8 cellular contexts compared by ENCODE assay signal in the genomic region with DNA sequence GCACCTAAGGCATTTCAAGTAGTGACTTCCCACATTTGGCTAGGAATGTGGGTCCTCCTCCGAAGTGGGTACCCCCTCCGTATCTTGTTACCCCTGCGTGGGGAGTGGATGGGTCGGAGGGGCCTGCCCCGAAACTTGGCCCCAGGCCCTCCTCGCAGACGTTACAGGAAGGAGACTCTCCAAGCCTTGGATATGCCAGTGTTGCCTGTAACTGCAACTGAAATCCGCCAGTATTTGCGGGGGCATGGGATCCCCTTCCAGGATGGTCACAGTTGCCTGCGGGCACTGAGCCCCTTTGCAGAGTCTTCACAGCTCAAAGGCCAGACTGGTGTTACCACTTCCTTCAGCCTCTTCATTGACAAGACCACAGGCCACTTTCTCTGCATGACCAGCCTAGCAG. TPM values are rescaled to one million over a fixed set of nuclear protein-coding genes. Genes with fewer than 3 reads are reported as not detected.
DNase-seq lines count a peak whose midpoint lies in the region; ATAC-seq and TF ChIP-seq lines count a peak whose summit lies in the region.

No MANE protein-coding gene starts in this region.

- H3K4me3 ChIP-seq in BE2C (ENCODE audit: low read depth, low read length) (peak overlapping the region; percentile 86), Karpas-422 (ENCODE audit: low read length) (peak overlapping the region; percentile 94), coronary artery (peak overlapping the region; percentile 98)

- peaks cover 46% of the 10 kb centered on the region for H3K79me2 ChIP-seq in Karpas-422 (ENCODE audit: low read length)

- H3K27ac ChIP-seq in Karpas-422 (ENCODE audit: low read length) (peak overlapping the region; percentile 46; the same call in 1 of the 2 replicates), coronary artery (no peak overlapping the region)

- H3K4me1 Mint-ChIP-seq in natural killer cell: peaks cover 10 to 26% of the 10 kb centered on the region in 2 donors

- H3K9ac ChIP-seq in Karpas-422 (ENCODE audit: low read length): peak overlapping the region; percentile 85

- DNase-seq in BE2C (no peak), Karpas-422 (no peak), coronary artery (ENCODE audit: low spot score) (no peak), natural killer cell (no peak), NCI-H82 (lab: John Stamatoyannopoulos, UW) (no peak), COLO829 (ENCODE audit: low spot score) (no peak), NOMO-1 (lab: John Stamatoyannopoulos, UW; ENCODE audit: unreplicated experiment in 2 of 2) (no peak)

- H2AFZ ChIP-seq in Karpas-422 (ENCODE audit: low read length): no peak overlapping the region

- H3K4me1 ChIP-seq in BE2C: 0 out of 2 replicates have a peak, but pooled peaks cover 3% of the 10 kb centered on the region
- H3K4me1 ChIP-seq in Karpas-422 (ENCODE audit: low read length): peaks cover 32% of the 10 kb centered on the region

- H3K9me2 ChIP-seq in Karpas-422 (replicated peaks; ENCODE audit: insufficient read depth, low read length): no peaks in the 10 kb centered on the region

- H3K4me3 Mint-ChIP-seq in natural killer cell: peak overlapping the region; percentile 89

- H3K36me3 Mint-ChIP-seq in natural killer cell: peaks cover 9% of the 10 kb centered on the region

- H3K27ac Mint-ChIP-seq in natural killer cell: peak overlapping the region; percentile 76 to 91

- H3K27me3 ChIP-seq in BE2C (no peaks in the 10 kb centered on the region), Karpas-422 (ENCODE audit: low read length) (no peaks in the 10 kb centered on the region)

- ATAC-seq in natural killer cell (no peak), GM21381 (IDR thresholded peaks at IDR 0.05; ENCODE audit: unreplicated experiment) (no peak)

- intact Hi-C loops in natural killer cell (cut with micrococcal nuclease): no loop called here

- H3K9me3 ChIP-seq in BE2C (no peaks in the 10 kb centered on the region), Karpas-422 (ENCODE audit: low read length) (no peaks in the 10 kb centered on the region)

- H4K20me1 ChIP-seq in Karpas-422 (ENCODE audit: insufficient read depth, low read depth, low read length): peaks cover 17% of the 10 kb centered on the region

- peaks cover 0 to 3% of the 10 kb centered on the region in 2 donors for H3K9me3 Mint-ChIP-seq in natural killer cell

- no peaks in the 10 kb centered on the region for H3K27me3 Mint-ChIP-seq in natural killer cell (ENCODE audit: low read depth in 2 of 2)

- peak overlapping the region; percentile 89 for H3K4me2 ChIP-seq in Karpas-422 (ENCODE audit: low read depth, low read length, poor library complexity, severe bottlenecking)

- H3K36me3 ChIP-seq in BE2C: peaks cover 42% of the 10 kb centered on the region
- peaks cover 29% of the 10 kb centered on the region; the same call in 1 of the 2 replicates for H3K36me3 ChIP-seq in Karpas-422 (ENCODE audit: insufficient read depth, low read length)

- TF ChIP-seq CTCF in BE2C (IDR thresholded peaks at IDR 0.05; ENCODE audit: low read depth, low read length) (no peak), coronary artery (IDR thresholded peaks at IDR 0.05) (no peak), natural killer cell (IDR thresholded peaks at IDR 0.05) (no peak)

RNA-seq across cellular contexts. Expression of gene TWNK, which starts 0.8 kb away (rescaled TPM):
- 96.5 TPM for polyA plus RNA-seq in BE2C (2012; ENCODE audit: insufficient read depth, insufficient read length, low read depth)
- 14.5 and 17.0 TPM in 2 replicates for total RNA-seq in Karpas-422 (2014; rRNA removed; shearing (Covaris generic); ENCODE audit: low replicate concordance)
- 1 to 10 TPM; 2.2 to 3.6 (median 3.3) TPM for total RNA-seq in natural killer cell

RNA-seq across cellular contexts. Expression of gene MRPL43, which starts 0.9 kb away (rescaled TPM):
- 250 TPM for polyA plus RNA-seq in BE2C (2012; ENCODE audit: insufficient read depth, insufficient read length, low read depth)
- 86.3 and 93.9 TPM in 2 replicates for total RNA-seq in Karpas-422 (2014; rRNA removed; shearing (Covaris generic); ENCODE audit: low replicate concordance)
- total RNA-seq in natural killer cell: 10 to 100 TPM; 27.2 to 42.0 (median 33.1) TPM

RNA-seq across cellular contexts. Expression of gene LZTS2, which starts 11.4 kb away (rescaled TPM):
- polyA plus RNA-seq in BE2C (2012; ENCODE audit: insufficient read depth, insufficient read length, low read depth): 98.8 TPM
- 11.3 and 23.9 TPM in 2 replicates for total RNA-seq in Karpas-422 (2014; rRNA removed; shearing (Covaris generic); ENCODE audit: low replicate concordance)
- 10 to 100 TPM in 2 of 3 donors, 1 to 10 TPM in 1; 8.0 to 16.1 (median 11.7) TPM for total RNA-seq in natural killer cell

RNA-seq across cellular contexts. Expression of gene SEMA4G, which starts 18.9 kb away (rescaled TPM):
- 10.4 TPM for polyA plus RNA-seq in BE2C (2012; ENCODE audit: insufficient read depth, insufficient read length, low read depth)
- not detected in 2 replicates for total RNA-seq in Karpas-422 (2014; rRNA removed; shearing (Covaris generic); ENCODE audit: low replicate concordance)
- 1 to 10 TPM in 1 of 3 donors, under 1 TPM in 1, not detected in 1; 0.53 to 1.7 TPM for total RNA-seq in natural killer cell

RNA-seq across cellular contexts. Expression of gene PDZD7, which starts 42.8 kb away (rescaled TPM):
- 9.7 TPM for polyA plus RNA-seq in BE2C (2012; ENCODE audit: insufficient read depth, insufficient read length, low read depth)
- 2.6 and 3.0 TPM in 2 replicates for total RNA-seq in Karpas-422 (2014; rRNA removed; shearing (Covaris generic); ENCODE audit: low replicate concordance)
- 1 to 10 TPM in 1 of 3 donors, under 1 TPM in 2; 0.35 to 1.2 (median 0.52) TPM for total RNA-seq in natural killer cell
